ENCODE assay signal across 13 cellular contexts in the genomic region with DNA sequence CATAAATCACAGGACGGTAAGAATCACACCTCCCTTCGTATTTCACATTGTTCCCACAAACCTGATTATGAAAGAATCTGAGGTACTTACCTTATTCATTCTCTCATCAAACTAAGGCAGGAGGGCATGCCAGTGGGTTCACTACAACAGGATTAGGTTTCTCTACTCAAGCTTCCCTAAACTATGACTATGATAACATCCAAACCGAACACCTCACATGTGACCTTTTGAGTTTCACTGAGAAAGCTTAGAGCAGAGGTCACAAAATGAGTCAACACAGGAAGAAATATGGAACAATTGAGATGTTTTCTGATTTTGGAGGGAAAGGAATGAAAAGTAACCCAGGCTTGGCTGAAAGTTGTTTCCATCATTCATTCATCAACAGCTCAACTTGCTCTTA.
"Had no signal": no experiment of that assay in that cellular context is flagged by ENCODE, and none has a peak within 500 bp of the region (broad histone marks: within the 10 kb centered on the region; RNA-seq: fewer than 3 reads in every experiment).

No MANE protein-coding gene starts in this region.

- H3K4me3 Mint-ChIP-seq: central memory CD8-positive, alpha-beta T cell; natural killer cell treated with Interleukin-12 subunit alpha and Interleukin-12 subunit beta and Interleukin-15 and Interleukin-18, amount 100 ng/mL, for 72 hours had no signal

- H3K27me3 Mint-ChIP-seq: central memory CD8-positive, alpha-beta T cell; natural killer cell treated with Interleukin-12 subunit alpha and Interleukin-12 subunit beta and Interleukin-15 and Interleukin-18, amount 100 ng/mL, for 72 hours had no signal

- ATAC-seq: natural killer cell treated with Interleukin-12 subunit alpha and Interleukin-12 subunit beta and Interleukin-15 and Interleukin-18, amount 100 ng/mL, for 72 hours; upper lobe of right lung had no signal

- DNase-seq: activated naive CD4-positive, alpha-beta T cell treated with anti-CD3 and anti-CD28 coated beads, Interleukin-2, amount 50 U/mL, for 16 hours; anterior cingulate cortex; brain microvascular endothelial cell; cortex of kidney; effector CD8-positive, alpha-beta T cell; foreskin melanocyte; stimulated activated CD4-positive, alpha-beta T cell treated with anti-CD3 and anti-CD28 coated beads, Interleukin-2, amount 100 ng/mL, for 48 hours; stomach; SW 1271; testis; upper lobe of right lung had no signal

- H3K9me3 Mint-ChIP-seq: central memory CD8-positive, alpha-beta T cell; natural killer cell treated with Interleukin-12 subunit alpha and Interleukin-12 subunit beta and Interleukin-15 and Interleukin-18, amount 100 ng/mL, for 72 hours had no signal
